Comparison of ENCODE assay signal across 1 cellular context in the genomic region with DNA sequence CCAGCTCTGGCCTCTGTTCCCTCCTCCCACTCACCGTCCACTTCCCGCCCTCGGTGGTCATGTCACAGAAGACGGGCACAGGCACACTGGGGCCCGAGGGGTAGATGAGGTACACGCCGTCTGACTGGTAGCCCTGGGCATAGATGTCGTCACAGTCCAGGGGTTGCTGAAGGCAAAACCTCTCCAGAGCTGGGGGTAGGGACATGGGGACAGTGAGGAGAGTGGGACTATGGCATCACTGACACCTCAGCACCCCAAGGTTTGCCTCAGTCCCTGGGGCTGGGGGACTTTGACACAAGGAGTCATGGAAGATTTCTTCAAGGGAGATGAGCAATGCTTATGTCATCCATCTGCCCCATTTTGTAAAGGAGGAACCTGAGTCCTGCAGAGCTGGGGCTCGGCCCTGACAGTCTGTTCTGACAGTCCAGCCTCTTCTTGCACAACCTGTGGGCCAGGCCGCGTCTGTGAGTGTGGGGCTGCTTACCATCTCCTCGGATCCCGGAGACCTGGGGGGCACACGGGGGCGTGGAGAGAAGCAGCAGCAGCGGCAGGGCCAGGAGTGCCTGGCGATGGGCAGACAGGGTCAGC.
TF ChIP-seq lines count a peak whose summit lies in the region.

No MANE protein-coding gene starts in this region.

TF ChIP-seq in HepG2, 621 proteins besides CTCF, POLR2A, EP300 and RAD21:
- TF ChIP-seq ZNF776 (CRISPR knock-in tag; IDR thresholded peaks at IDR 0.05) (peak; percentile 35; the same call in 1 of the 2 replicates), CEBPG (CRISPR knock-in tag; IDR thresholded peaks at IDR 0.05) (peak; percentile 40; the same call in 1 of the 2 replicates), RBM22 (optimal IDR thresholded peaks at IDR 0.05; ENCODE audit: low read length) (peak; percentile 25), ZNF382 (CRISPR knock-in tag; IDR thresholded peaks at IDR 0.05; ENCODE audit: borderline replicate concordance) (no peak), FOXK1 (CRISPR knock-in tag; IDR thresholded peaks at IDR 0.05; ENCODE audit: borderline replicate concordance, low read depth) (no peak), KDM2A (CRISPR knock-in tag; IDR thresholded peaks at IDR 0.05; ENCODE audit: borderline replicate concordance, low read depth) (peak; percentile 32; the same call in 1 of the 2 replicates), MYC (CRISPR knock-in tag; IDR thresholded peaks at IDR 0.05; ENCODE audit: borderline replicate concordance) (no peak), AGO1 (IDR thresholded peaks at IDR 0.05; ENCODE audit: low read depth, low read length, poor library complexity, severe bottlenecking) (peak; percentile 44), AGO2 (optimal IDR thresholded peaks at IDR 0.05; ENCODE audit: low read depth, low read length) (peak; percentile 75), CEBPB (IDR thresholded peaks at IDR 0.05; ENCODE audit: borderline replicate concordance, low read depth, low read length) (peak; percentile 82; the same call in 1 of the 2 replicates), MAZ (IDR thresholded peaks at IDR 0.05; ENCODE audit: borderline replicate concordance, low read depth, low read length) (no peak), MAZ (CRISPR knock-in tag; IDR thresholded peaks at IDR 0.05; ENCODE audit: low read depth) (0 out of 2 replicates have a peak, but pooled peaks have one; percentile 27), POLR2G (IDR thresholded peaks at IDR 0.05; ENCODE audit: low read depth, low read length) (peak; percentile 44; the same call in 1 of the 2 replicates), AKAP8 (CRISPR knock-in tag; IDR thresholded peaks at IDR 0.05) (peak; percentile 35; the same call in 1 of the 2 replicates)
- TF ChIP-seq, protein P1, sequence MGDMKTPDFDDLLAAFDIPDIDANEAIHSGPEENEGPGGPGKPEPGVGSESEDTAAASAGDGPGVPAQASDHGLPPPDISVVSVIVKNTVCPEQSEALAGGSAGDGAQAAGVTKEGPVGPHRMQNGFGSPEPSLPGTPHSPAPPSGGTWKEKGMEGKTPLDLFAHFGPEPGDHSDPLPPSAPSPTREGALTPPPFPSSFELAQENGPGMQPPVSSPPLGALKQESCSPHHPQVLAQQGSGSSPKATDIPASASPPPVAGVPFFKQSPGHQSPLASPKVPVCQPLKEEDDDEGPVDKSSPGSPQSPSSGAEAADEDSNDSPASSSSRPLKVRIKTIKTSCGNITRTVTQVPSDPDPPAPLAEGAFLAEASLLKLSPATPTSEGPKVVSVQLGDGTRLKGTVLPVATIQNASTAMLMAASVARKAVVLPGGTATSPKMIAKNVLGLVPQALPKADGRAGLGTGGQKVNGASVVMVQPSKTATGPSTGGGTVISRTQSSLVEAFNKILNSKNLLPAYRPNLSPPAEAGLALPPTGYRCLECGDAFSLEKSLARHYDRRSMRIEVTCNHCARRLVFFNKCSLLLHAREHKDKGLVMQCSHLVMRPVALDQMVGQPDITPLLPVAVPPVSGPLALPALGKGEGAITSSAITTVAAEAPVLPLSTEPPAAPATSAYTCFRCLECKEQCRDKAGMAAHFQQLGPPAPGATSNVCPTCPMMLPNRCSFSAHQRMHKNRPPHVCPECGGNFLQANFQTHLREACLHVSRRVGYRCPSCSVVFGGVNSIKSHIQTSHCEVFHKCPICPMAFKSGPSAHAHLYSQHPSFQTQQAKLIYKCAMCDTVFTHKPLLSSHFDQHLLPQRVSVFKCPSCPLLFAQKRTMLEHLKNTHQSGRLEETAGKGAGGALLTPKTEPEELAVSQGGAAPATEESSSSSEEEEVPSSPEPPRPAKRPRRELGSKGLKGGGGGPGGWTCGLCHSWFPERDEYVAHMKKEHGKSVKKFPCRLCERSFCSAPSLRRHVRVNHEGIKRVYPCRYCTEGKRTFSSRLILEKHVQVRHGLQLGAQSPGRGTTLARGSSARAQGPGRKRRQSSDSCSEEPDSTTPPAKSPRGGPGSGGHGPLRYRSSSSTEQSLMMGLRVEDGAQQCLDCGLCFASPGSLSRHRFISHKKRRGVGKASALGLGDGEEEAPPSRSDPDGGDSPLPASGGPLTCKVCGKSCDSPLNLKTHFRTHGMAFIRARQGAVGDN (CRISPR knock-in tag; IDR thresholded peaks at IDR 0.05), result peak; percentile 32
TF ChIP-seq in HepG2: peak in this region for 11.
